Comparison of ENCODE assay signal across 1 cellular context in the genomic region with DNA sequence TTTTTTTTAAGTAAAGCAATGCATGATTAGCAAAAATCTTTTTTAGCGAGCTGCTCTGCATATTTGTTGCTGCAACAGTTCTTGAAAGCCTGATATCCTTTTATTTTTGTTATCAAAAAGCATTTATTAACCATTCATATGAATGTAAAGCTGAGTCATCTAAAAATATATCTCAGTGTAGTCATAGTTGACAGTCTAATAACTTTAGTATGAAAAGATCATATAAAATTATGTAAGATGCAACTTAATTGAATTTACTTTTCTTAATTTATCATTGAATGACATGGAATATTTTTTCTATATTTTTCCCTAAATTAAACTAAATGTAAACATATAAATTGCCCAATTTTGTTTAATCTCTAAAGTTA.
TF ChIP-seq lines count a peak whose summit lies in the region.

No MANE protein-coding gene starts in this region.

TF ChIP-seq in K562, 482 proteins besides CTCF, POLR2A, EP300 and RAD21:
- peak; percentile 76 for TF ChIP-seq MAFG (tag; conservative IDR thresholded peaks at IDR 0.05)
- TF ChIP-seq, protein P1, sequence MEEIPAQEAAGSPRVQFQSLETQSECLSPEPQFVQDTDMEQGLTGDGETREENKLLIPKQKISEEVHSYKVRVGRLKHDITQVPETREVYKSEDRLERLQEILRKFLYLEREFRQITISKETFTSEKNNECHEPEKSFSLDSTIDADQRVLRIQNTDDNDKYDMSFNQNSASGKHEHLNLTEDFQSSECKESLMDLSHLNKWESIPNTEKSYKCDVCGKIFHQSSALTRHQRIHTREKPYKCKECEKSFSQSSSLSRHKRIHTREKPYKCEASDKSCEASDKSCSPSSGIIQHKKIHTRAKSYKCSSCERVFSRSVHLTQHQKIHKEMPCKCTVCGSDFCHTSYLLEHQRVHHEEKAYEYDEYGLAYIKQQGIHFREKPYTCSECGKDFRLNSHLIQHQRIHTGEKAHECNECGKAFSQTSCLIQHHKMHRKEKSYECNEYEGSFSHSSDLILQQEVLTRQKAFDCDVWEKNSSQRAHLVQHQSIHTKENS (CRISPR knock-in tag; IDR thresholded peaks at IDR 0.05), result no peak
- peak; percentile 26; the same call in 1 of the 2 replicates for TF ChIP-seq MAFK (IDR thresholded peaks at IDR 0.05; ENCODE audit: low read length)
- TF ChIP-seq, protein P2, sequence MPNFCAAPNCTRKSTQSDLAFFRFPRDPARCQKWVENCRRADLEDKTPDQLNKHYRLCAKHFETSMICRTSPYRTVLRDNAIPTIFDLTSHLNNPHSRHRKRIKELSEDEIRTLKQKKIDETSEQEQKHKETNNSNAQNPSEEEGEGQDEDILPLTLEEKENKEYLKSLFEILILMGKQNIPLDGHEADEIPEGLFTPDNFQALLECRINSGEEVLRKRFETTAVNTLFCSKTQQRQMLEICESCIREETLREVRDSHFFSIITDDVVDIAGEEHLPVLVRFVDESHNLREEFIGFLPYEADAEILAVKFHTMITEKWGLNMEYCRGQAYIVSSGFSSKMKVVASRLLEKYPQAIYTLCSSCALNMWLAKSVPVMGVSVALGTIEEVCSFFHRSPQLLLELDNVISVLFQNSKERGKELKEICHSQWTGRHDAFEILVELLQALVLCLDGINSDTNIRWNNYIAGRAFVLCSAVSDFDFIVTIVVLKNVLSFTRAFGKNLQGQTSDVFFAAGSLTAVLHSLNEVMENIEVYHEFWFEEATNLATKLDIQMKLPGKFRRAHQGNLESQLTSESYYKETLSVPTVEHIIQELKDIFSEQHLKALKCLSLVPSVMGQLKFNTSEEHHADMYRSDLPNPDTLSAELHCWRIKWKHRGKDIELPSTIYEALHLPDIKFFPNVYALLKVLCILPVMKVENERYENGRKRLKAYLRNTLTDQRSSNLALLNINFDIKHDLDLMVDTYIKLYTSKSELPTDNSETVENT (CRISPR knock-in tag; IDR thresholded peaks at IDR 0.05), result no peak
- TF ChIP-seq C11orf30 (IDR thresholded peaks at IDR 0.05; ENCODE audit: low read depth), result peak; percentile 85
- TF ChIP-seq, protein P3, sequence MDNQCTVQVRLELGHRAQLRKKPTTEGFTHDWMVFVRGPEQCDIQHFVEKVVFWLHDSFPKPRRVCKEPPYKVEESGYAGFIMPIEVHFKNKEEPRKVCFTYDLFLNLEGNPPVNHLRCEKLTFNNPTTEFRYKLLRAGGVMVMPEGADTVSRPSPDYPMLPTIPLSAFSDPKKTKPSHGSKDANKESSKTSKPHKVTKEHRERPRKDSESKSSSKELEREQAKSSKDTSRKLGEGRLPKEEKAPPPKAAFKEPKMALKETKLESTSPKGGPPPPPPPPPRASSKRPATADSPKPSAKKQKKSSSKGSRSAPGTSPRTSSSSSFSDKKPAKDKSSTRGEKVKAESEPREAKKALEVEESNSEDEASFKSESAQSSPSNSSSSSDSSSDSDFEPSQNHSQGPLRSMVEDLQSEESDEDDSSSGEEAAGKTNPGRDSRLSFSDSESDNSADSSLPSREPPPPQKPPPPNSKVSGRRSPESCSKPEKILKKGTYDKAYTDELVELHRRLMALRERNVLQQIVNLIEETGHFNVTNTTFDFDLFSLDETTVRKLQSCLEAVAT (IDR thresholded peaks at IDR 0.05), result no peak
- peak; percentile 93 for TF ChIP-seq ZNF316 (IDR thresholded peaks at IDR 0.05)
- peak; percentile 55; the same call in 1 of the 2 replicates for TF ChIP-seq MAFF (IDR thresholded peaks at IDR 0.05; ENCODE audit: low read length)
